19 cellular contexts compared by ENCODE assay signal in genomic region chr22:26884921-26885320, GRCh38.
A peak's percentile ranks its signal among the peaks of the same experiment; 100 is the strongest.
DNase-seq lines count a peak whose midpoint lies in the region; ATAC-seq and TF ChIP-seq lines count a peak whose summit lies in the region.
"Had no signal": no experiment of that assay in that cellular context is flagged by ENCODE, and none has a peak within 500 bp of the region (broad histone marks: within the 10 kb centered on the region; RNA-seq: fewer than 3 reads in every experiment).

No MANE protein-coding gene starts in this region.

- no peaks in the 10 kb centered on the region for H4K20me1 ChIP-seq in neural progenitor cell (ENCODE audit: low read depth)
- H4K20me1 ChIP-seq: BLaER1 treated with 17β-estradiol and CSF1 and Interleukin-3, amounts not matched to agents 10 nM and 100 nM had no signal

- H3K4me2 ChIP-seq in neural progenitor cell, result no peak overlapping the region

- H3K4me1 ChIP-seq in neural progenitor cell, result no peaks in the 10 kb centered on the region
- peaks cover 2 to 12% of the 10 kb centered on the region in 2 donors for H3K4me1 ChIP-seq in aorta (ENCODE audit: control insufficient read depth in 1 of 2, insufficient read depth in 2 of 2, low read length in 2 of 2)
- H3K4me1 ChIP-seq in body of pancreas, result no peaks in the 10 kb centered on the region

- no peak for TF ChIP-seq POLR2A in body of pancreas (IDR thresholded peaks at IDR 0.05)

- no peaks in the 10 kb centered on the region for H3K27me3 Mint-ChIP-seq in activated CD4-positive, alpha-beta T cell treated with anti-CD3 and anti-CD28 coated beads, Interleukin-2, amount 10 ng/mL, durations not matched to agents 24 days and 14 days
- no peaks in the 10 kb centered on the region for H3K27me3 Mint-ChIP-seq in chondrocyte (ENCODE audit: low read depth)
- H3K27me3 Mint-ChIP-seq in neural progenitor cell (ENCODE audit: insufficient read depth, low read depth), result peaks cover 6% of the 10 kb centered on the region

- H3K36me3 ChIP-seq in neural progenitor cell (no peaks in the 10 kb centered on the region), aorta (ENCODE audit: control insufficient read depth in 1 of 2, insufficient read depth in 2 of 2, low read length in 1 of 2) (no peaks in the 10 kb centered on the region), body of pancreas (replicated peaks in 1 of 2; ENCODE audit: insufficient read depth in 1 of 2, low read depth in 2 of 2) (no peaks in the 10 kb centered on the region)
- H3K36me3 ChIP-seq: BLaER1 treated with 17β-estradiol and CSF1 and Interleukin-3, amounts not matched to agents 10 nM and 100 nM; SJSA1 had no signal

- H3K4me1 Mint-ChIP-seq in activated CD4-positive, alpha-beta T cell treated with anti-CD3 and anti-CD28 coated beads, Interleukin-2, amount 10 ng/mL, durations not matched to agents 24 days and 14 days, result no peaks in the 10 kb centered on the region
- H3K4me1 Mint-ChIP-seq in chondrocyte (ENCODE audit: low read depth), result peaks cover 58% of the 10 kb centered on the region
- H3K4me1 Mint-ChIP-seq in neural progenitor cell, result peaks cover 34% of the 10 kb centered on the region

- intact Hi-C loops in activated CD4-positive, alpha-beta T cell treated with anti-CD3 and anti-CD28 coated beads, Interleukin-2, amount 10 ng/mL, durations not matched to agents 24 days and 14 days (cut with micrococcal nuclease), result no loop called here
- intact Hi-C loops in aorta (cut with DNase I), result loop anchor here (1.0 to 5.0 kb wide), 4 partner anchors 97 to 285 kb away; no protein-coding TSS in a partner anchor
- intact Hi-C loops in body of pancreas (cut with DNase I), result no loop called here

- H3K4me3 Mint-ChIP-seq in activated CD4-positive, alpha-beta T cell treated with anti-CD3 and anti-CD28 coated beads, Interleukin-2, amount 10 ng/mL, durations not matched to agents 24 days and 14 days, result no peak overlapping the region
- H3K4me3 Mint-ChIP-seq in chondrocyte (ENCODE audit: unreplicated experiment) (no peak overlapping the region), neural progenitor cell (no peak overlapping the region)

- H3F3A ChIP-seq in neural progenitor cell (ENCODE audit: low read depth), result no peaks in the 10 kb centered on the region

- no peak overlapping the region for H3K27ac Mint-ChIP-seq in activated CD4-positive, alpha-beta T cell treated with anti-CD3 and anti-CD28 coated beads, Interleukin-2, amount 10 ng/mL, durations not matched to agents 24 days and 14 days
- peak overlapping the region; percentile 55 for H3K27ac Mint-ChIP-seq in chondrocyte (ENCODE audit: unreplicated experiment)
- H3K27ac Mint-ChIP-seq in neural progenitor cell, result peak overlapping the region; percentile 6

- H3K9me3 Mint-ChIP-seq in activated CD4-positive, alpha-beta T cell treated with anti-CD3 and anti-CD28 coated beads, Interleukin-2, amount 10 ng/mL, durations not matched to agents 24 days and 14 days, result no peaks in the 10 kb centered on the region
- H3K9me3 Mint-ChIP-seq in chondrocyte (ENCODE audit: low read depth), result peaks cover 6% of the 10 kb centered on the region
- H3K9me3 Mint-ChIP-seq in neural progenitor cell, result no peaks in the 10 kb centered on the region

- H3K27ac ChIP-seq in neural progenitor cell (no peak overlapping the region), aorta (ENCODE audit: low read depth in 1 of 2, low read length in 2 of 2) (peak overlapping the region; percentile 91 to 93), body of pancreas (no peak overlapping the region)
- H3K27ac ChIP-seq: 22Rv1; BLaER1 treated with 17β-estradiol and CSF1 and Interleukin-3, amounts not matched to agents 10 nM and 100 nM; RWPE1; SJSA1 had no signal

- TF ChIP-seq CTCF in chondrocyte (IDR thresholded peaks at IDR 0.05) (no peak), neural progenitor cell (IDR thresholded peaks at IDR 0.05) (no peak), body of pancreas (IDR thresholded peaks at IDR 0.05) (no peak)

- H3K9me3 ChIP-seq in neural progenitor cell (ENCODE audit: low read depth) (no peaks in the 10 kb centered on the region), aorta (ENCODE audit: control insufficient read depth, low read length) (no peaks in the 10 kb centered on the region), body of pancreas (no peaks in the 10 kb centered on the region)
- H3K9me3 ChIP-seq: BLaER1 treated with 17β-estradiol and CSF1 and Interleukin-3, amounts not matched to agents 10 nM and 100 nM; SJSA1 had no signal

- no peak overlapping the region for H2AFZ ChIP-seq in neural progenitor cell (replicated peaks)

- H3K36me3 Mint-ChIP-seq in activated CD4-positive, alpha-beta T cell treated with anti-CD3 and anti-CD28 coated beads, Interleukin-2, amount 10 ng/mL, durations not matched to agents 24 days and 14 days (ENCODE audit: low read depth), result no peaks in the 10 kb centered on the region
- H3K36me3 Mint-ChIP-seq in chondrocyte (ENCODE audit: low read depth) (peaks cover 2% of the 10 kb centered on the region), neural progenitor cell (no peaks in the 10 kb centered on the region)

- 4 to 6% methylated on average over 7 of the region's 7 CpGs for WGBS in aorta, 2 donors
- WGBS in body of pancreas, 2 donors, result 95 to 100% methylated on average over 3 to 7 of the region's 7 CpGs

- no peak overlapping the region for H3K4me3 ChIP-seq in neural progenitor cell
- no peak overlapping the region for H3K4me3 ChIP-seq in aorta (ENCODE audit: low read length in 2 of 2)
- no peak overlapping the region for H3K4me3 ChIP-seq in body of pancreas
- H3K4me3 ChIP-seq: BLaER1 treated with 17β-estradiol and CSF1 and Interleukin-3, amounts not matched to agents 10 nM and 100 nM; SJSA1 had no signal

- H3K9ac ChIP-seq in neural progenitor cell, result no peak overlapping the region
- H3K9ac ChIP-seq: BLaER1 treated with 17β-estradiol and CSF1 and Interleukin-3, amounts not matched to agents 10 nM and 100 nM had no signal

- peak; percentile 26 for DNase-seq in activated CD4-positive, alpha-beta T cell treated with anti-CD3 and anti-CD28 coated beads, Interleukin-2, amount 10 ng/mL, durations not matched to agents 24 days and 14 days
- DNase-seq in activated CD4-positive, alpha-beta T cell treated with anti-CD3 and anti-CD28 coated beads, Interleukin-2, amount 50 U/mL, for 48 hours, result no peak
- DNase-seq in chondrocyte (ENCODE audit: low spot score) (no peak), neural progenitor cell (ENCODE audit: low spot score) (no peak), aorta (peak; percentile 87 to 89), body of pancreas (no peak)
- DNase-seq: EL, H7, NCI-H1436 treated with DMSO at 0.1 percent for 48 hours, NCI-H2081 treated with DMSO at 0.1 percent for 48 hours, NCI-H226, NCI-H526 treated with DMSO at 0.1 percent for 48 hours, OCI-M1 had no signal

- H3K27me3 ChIP-seq in neural progenitor cell, result no peaks in the 10 kb centered on the region
- H3K27me3 ChIP-seq in aorta (ENCODE audit: control insufficient read depth in 1 of 2, insufficient read depth in 2 of 2, low read length in 1 of 2), result no peaks in the 10 kb centered on the region
- no peaks in the 10 kb centered on the region for H3K27me3 ChIP-seq in body of pancreas
- H3K27me3 ChIP-seq: BLaER1 treated with 17β-estradiol and CSF1 and Interleukin-3, amounts not matched to agents 10 nM and 100 nM; SJSA1 had no signal

- ATAC-seq in aorta (ENCODE audit: low FRiP score), result peak; percentile 76
- ATAC-seq in HG02798 (IDR thresholded peaks at IDR 0.05; ENCODE audit: poor library complexity, unreplicated experiment), result no peak
- no peak for ATAC-seq in HG02885 (IDR thresholded peaks at IDR 0.05; ENCODE audit: poor library complexity, unreplicated experiment)
- ATAC-seq in body of pancreas, result no peak

- H3K79me2 ChIP-seq in neural progenitor cell (ENCODE audit: low read depth), result no peaks in the 10 kb centered on the region

Comparison
In these comparisons a context has a peak if more than half of its experiments do, and no peak if none do; other contexts are left out.
1. DNase-seq: peak in activated CD4-positive, alpha-beta T cell treated with anti-CD3 and anti-CD28 coated beads, Interleukin-2, amount 10 ng/mL, durations not matched to agents 24 days and 14 days (single experiment) and aorta (2 of 2); none in activated CD4-positive, alpha-beta T cell treated with anti-CD3 and anti-CD28 coated beads, Interleukin-2, amount 50 U/mL, for 48 hours (0 of 2), chondrocyte (single experiment), neural progenitor cell (single experiment) and body of pancreas (0 of 4).
2. H3K27ac ChIP-seq: peak in aorta (2 of 2); none in neural progenitor cell (single experiment) and body of pancreas (0 of 4).
3. intact Hi-C loops: an anchor here in aorta (1.0 to 5.0 kb wide); none called in activated CD4-positive, alpha-beta T cell treated with anti-CD3 and anti-CD28 coated beads, Interleukin-2, amount 10 ng/mL, durations not matched to agents 24 days and 14 days and body of pancreas.